Comparison of ENCODE assay signal across 19 cellular contexts in the genomic region with DNA sequence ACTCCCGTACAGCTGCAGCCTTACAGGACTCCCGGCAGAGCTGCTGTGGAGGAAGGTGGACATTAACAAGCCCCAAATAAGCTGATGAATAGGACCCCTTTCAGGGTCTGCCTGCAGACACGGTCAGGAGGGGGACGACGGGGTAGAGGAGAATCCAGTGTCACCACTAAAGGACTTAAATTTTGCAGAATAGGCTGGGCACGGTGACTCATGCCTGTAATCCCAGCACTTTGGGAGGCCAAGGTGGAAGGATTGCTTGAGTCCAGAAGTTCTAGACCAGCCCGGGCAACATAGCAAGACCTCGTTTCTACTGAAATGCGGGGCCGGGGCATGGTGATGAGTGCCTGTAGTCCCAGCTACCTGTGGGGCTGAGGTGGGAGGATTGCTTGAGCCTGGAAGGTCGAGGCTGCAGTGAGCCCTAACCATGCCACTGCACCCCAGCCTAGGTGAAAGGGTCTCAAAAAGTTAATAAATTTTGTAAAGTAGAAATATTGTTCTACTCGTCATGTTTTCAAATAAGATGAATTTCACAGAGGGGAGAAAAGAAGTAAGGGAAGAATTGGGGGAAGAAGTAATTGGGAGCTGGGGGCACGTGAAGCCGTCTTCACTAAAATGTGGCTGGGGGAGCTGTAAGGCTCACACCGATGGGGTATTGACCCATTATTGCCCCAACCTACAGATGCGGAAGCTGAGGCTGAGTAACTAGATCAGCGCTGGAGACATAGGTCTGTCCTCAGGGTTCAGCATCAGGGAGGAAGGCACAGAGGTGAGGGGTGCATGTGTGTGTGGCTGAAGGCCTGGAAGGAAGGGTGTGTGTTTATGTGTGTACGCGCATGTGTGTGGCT. TPM values are rescaled to one million over a fixed set of nuclear protein-coding genes. Genes with fewer than 3 reads are reported as not detected.
A peak's percentile ranks its signal among the peaks of the same experiment; 100 is the strongest.
DNase-seq lines count a peak whose midpoint lies in the region; ATAC-seq, FAIRE-seq and TF ChIP-seq lines count a peak whose summit lies in the region.
"Had no signal": no experiment of that assay in that cellular context is flagged by ENCODE, and none has a peak within 500 bp of the region (broad histone marks: within the 10 kb centered on the region; RNA-seq: fewer than 3 reads in every experiment).

No MANE protein-coding gene starts in this region.

- H3K27ac ChIP-seq in mammary epithelial cell (ENCODE audit: insufficient read depth, low read depth, low read length) (no peak overlapping the region), lower lobe of right lung (no peak overlapping the region)
- H3K27ac ChIP-seq: ovary, vagina, VCaP had no signal

- POLR2A ChIA-PET in MCF 10A (lab: Yijun Ruan, JAX): interaction anchor here (1.3 kb wide), 1 partner anchor 14 kb away, joined by 3 read pairs; no protein-coding TSS in a partner anchor

- TF ChIP-seq CTCF in mammary epithelial cell (conservative IDR thresholded peaks at IDR 0.05 in 1 of 2, IDR thresholded peaks at IDR 0.05 in 1 of 2; ENCODE audit: extremely low read depth in 1 of 2, insufficient read depth in 1 of 2, low read depth in 1 of 2, low read length in 2 of 2): no peak
- TF ChIP-seq CTCF in MCF 10A (IDR thresholded peaks at IDR 0.05; ENCODE audit: unreplicated experiment): no peak
- no peak for TF ChIP-seq CTCF in lower lobe of right lung (IDR thresholded peaks at IDR 0.05)

- no peak for FAIRE-seq in HTR-8/SVneo (lab: Jason Lieb, UNC)
- FAIRE-seq: colon, GM18507 had no signal

- no peak for ATAC-seq in activated T-helper 17 cell treated with anti-CD3 and anti-CD28 coated beads, Interleukin-2, amount 50 U/mL, for 72 hours (replicated peaks)
- ATAC-seq in lower lobe of right lung: no peak
- ATAC-seq in stimulated activated naive B cell treated with anti-CD40 and anti-IgM and Interleukin-4, amounts not matched to agents 10 μg/mL and 1 μg/mL and 100 μg/mL, for 72 hours (replicated peaks): no peak

- dilution Hi-C loops in mammary epithelial cell (cut with HindIII; ENCODE audit: low sequenced_read_pairs): loop anchor here (5.0 kb wide), 1 partner anchor 40 kb away; no protein-coding TSS in a partner anchor

- BruUV-seq in mammary epithelial cell (replicated peaks; lab: Mats Ljungman, UMichigan) (no TSS peak), MCF 10A (replicated peaks; lab: Mats Ljungman, UMichigan) (no TSS peak)

- H3K4me1 ChIP-seq in mammary epithelial cell (ENCODE audit: insufficient read depth, low read length) (peaks cover 9% of the 10 kb centered on the region), lower lobe of right lung (peaks cover 12% of the 10 kb centered on the region)

- no peak overlapping the region for H2AFZ ChIP-seq in mammary epithelial cell (ENCODE audit: low read depth, low read length)

- H3K4me1 Mint-ChIP-seq in MCF 10A (ENCODE audit: insufficient read depth, unreplicated experiment): peaks cover 23% of the 10 kb centered on the region
- H3K4me1 Mint-ChIP-seq in activated T-helper 17 cell treated with anti-CD3 and anti-CD28 coated beads, Interleukin-2, amount 50 U/mL, for 72 hours: peaks cover 15% of the 10 kb centered on the region
- peaks cover 36 to 61% of the 10 kb centered on the region in 2 donors for H3K4me1 Mint-ChIP-seq in stimulated activated naive B cell treated with anti-CD40 and anti-IgM and Interleukin-4, amounts not matched to agents 10 μg/mL and 1 μg/mL and 100 μg/mL, for 72 hours

- H3K27me3 ChIP-seq in mammary epithelial cell (ENCODE audit: insufficient read depth, low read length) (no peaks in the 10 kb centered on the region), lower lobe of right lung (ENCODE audit: low read depth) (peaks cover 13% of the 10 kb centered on the region)
- H3K27me3 ChIP-seq: ovary, vagina had no signal

- no peak overlapping the region for H3K9ac ChIP-seq in mammary epithelial cell (ENCODE audit: insufficient read depth, low read length)

- peaks cover 19% of the 10 kb centered on the region for H3K36me3 Mint-ChIP-seq in MCF 10A (ENCODE audit: insufficient read depth, unreplicated experiment)
- H3K36me3 Mint-ChIP-seq in activated T-helper 17 cell treated with anti-CD3 and anti-CD28 coated beads, Interleukin-2, amount 50 U/mL, for 72 hours (ENCODE audit: low read depth): peaks cover 26% of the 10 kb centered on the region
- H3K36me3 Mint-ChIP-seq in stimulated activated naive B cell treated with anti-CD40 and anti-IgM and Interleukin-4, amounts not matched to agents 10 μg/mL and 1 μg/mL and 100 μg/mL, for 72 hours: peaks cover 32 to 41% of the 10 kb centered on the region in 2 donors

- H3K9me3 ChIP-seq in mammary epithelial cell (replicated peaks; ENCODE audit: insufficient read depth, low read length) (no peaks in the 10 kb centered on the region), lower lobe of right lung (no peaks in the 10 kb centered on the region)
- H3K9me3 ChIP-seq: ovary, vagina had no signal

- intact Hi-C loops in mammary epithelial cell (cut with micrococcal nuclease): no loop called here
- intact Hi-C loops in MCF 10A (cut with micrococcal nuclease): loop anchor here (10.0 kb wide), 1 partner anchor 248 kb away; no protein-coding TSS in a partner anchor
- intact Hi-C loops in lower lobe of right lung (cut with DNase I): no loop called here

- DNase-seq in mammary epithelial cell: no peak
- DNase-seq in MCF 10A (ENCODE audit: unreplicated experiment): no peak
- peak; percentile 20 for DNase-seq in lower lobe of right lung
- no peak for DNase-seq in stimulated activated naive B cell treated with anti-CD40 and anti-IgM and Interleukin-4, amounts not matched to agents 10 μg/mL and 1 μg/mL and 100 μg/mL, for 72 hours
- DNase-seq in HTR-8/SVneo (ENCODE audit: insufficient read length, low spot score): no peak
- no peak for DNase-seq in NCI-H524 (lab: John Stamatoyannopoulos, UW)
- DNase-seq in AG20443 (ENCODE audit: low spot score): no peak
- DNase-seq: activated effector memory CD4-positive, alpha-beta T cell treated with anti-CD3 and anti-CD28 coated beads, Interleukin-2, amount 50 U/mL, for 16 hours; anterior cingulate cortex; NCI-H187 treated with DMSO at 0.1 percent for 48 hours; NCI-H510A treated with DMSO at 0.1 percent for 48 hours had no signal

- H3K9me3 Mint-ChIP-seq in MCF 10A (ENCODE audit: unreplicated experiment): no peaks in the 10 kb centered on the region
- no peaks in the 10 kb centered on the region for H3K9me3 Mint-ChIP-seq in activated T-helper 17 cell treated with anti-CD3 and anti-CD28 coated beads, Interleukin-2, amount 50 U/mL, for 72 hours
- no peaks in the 10 kb centered on the region for H3K9me3 Mint-ChIP-seq in stimulated activated naive B cell treated with anti-CD40 and anti-IgM and Interleukin-4, amounts not matched to agents 10 μg/mL and 1 μg/mL and 100 μg/mL, for 72 hours
- H3K9me3 Mint-ChIP-seq: memory B cell had no signal

- no peaks in the 10 kb centered on the region for H3K79me2 ChIP-seq in mammary epithelial cell (ENCODE audit: insufficient read depth, low read length)

- CTCF ChIA-PET in mammary epithelial cell (lab: Charles Lee; ENCODE audit: low non-redundant PET) (no interaction called here), MCF 10A (lab: Yijun Ruan, JAX) (interaction anchor here (0.6 to 7.8 kb wide), 6 partner anchors 7 to 318 kb away, joined by 3 to 56 read pairs (median 4); a partner anchor contains a TSS)

- WGBS in mammary epithelial cell (ENCODE audit: low coverage, missing lambda C conversion rate): 61% methylated on average over 18 of the region's 19 CpGs

- H3K36me3 ChIP-seq in mammary epithelial cell (ENCODE audit: insufficient read depth, low read length) (peaks cover 7% of the 10 kb centered on the region), lower lobe of right lung (peaks cover 27% of the 10 kb centered on the region)
- H3K36me3 ChIP-seq: ovary had no signal

- H3K4me3 ChIP-seq in mammary epithelial cell (replicated peaks in 1 of 3; ENCODE audit: insufficient read depth in 1 of 3, low read depth in 2 of 3, low read length in 3 of 3) (no peak overlapping the region), lower lobe of right lung (no peak overlapping the region)
- H3K4me3 ChIP-seq: ovary, vagina had no signal

- H3K4me3 Mint-ChIP-seq in MCF 10A (ENCODE audit: unreplicated experiment): no peak overlapping the region
- no peak overlapping the region for H3K4me3 Mint-ChIP-seq in activated T-helper 17 cell treated with anti-CD3 and anti-CD28 coated beads, Interleukin-2, amount 50 U/mL, for 72 hours
- H3K4me3 Mint-ChIP-seq in stimulated activated naive B cell treated with anti-CD40 and anti-IgM and Interleukin-4, amounts not matched to agents 10 μg/mL and 1 μg/mL and 100 μg/mL, for 72 hours: peak overlapping the region in 1 of 2 donors; percentile 38
- H3K4me3 Mint-ChIP-seq: memory B cell had no signal

- no peaks in the 10 kb centered on the region for H3K27me3 Mint-ChIP-seq in MCF 10A (ENCODE audit: insufficient read depth, unreplicated experiment)
- no peaks in the 10 kb centered on the region for H3K27me3 Mint-ChIP-seq in activated T-helper 17 cell treated with anti-CD3 and anti-CD28 coated beads, Interleukin-2, amount 50 U/mL, for 72 hours
- peaks cover 6 to 10% of the 10 kb centered on the region in 2 donors for H3K27me3 Mint-ChIP-seq in stimulated activated naive B cell treated with anti-CD40 and anti-IgM and Interleukin-4, amounts not matched to agents 10 μg/mL and 1 μg/mL and 100 μg/mL, for 72 hours

- peak overlapping the region; percentile 49 for H3K4me2 ChIP-seq in mammary epithelial cell (ENCODE audit: insufficient read depth, low read depth, low read length)

- H3K27ac Mint-ChIP-seq in MCF 10A (ENCODE audit: low read depth, unreplicated experiment): no peak overlapping the region
- peak overlapping the region; percentile 82 for H3K27ac Mint-ChIP-seq in activated T-helper 17 cell treated with anti-CD3 and anti-CD28 coated beads, Interleukin-2, amount 50 U/mL, for 72 hours
- peak overlapping the region; percentile 70 for H3K27ac Mint-ChIP-seq in stimulated activated naive B cell treated with anti-CD40 and anti-IgM and Interleukin-4, amounts not matched to agents 10 μg/mL and 1 μg/mL and 100 μg/mL, for 72 hours

- no peaks in the 10 kb centered on the region for H4K20me1 ChIP-seq in mammary epithelial cell (ENCODE audit: insufficient read depth, low read length)

- in situ Hi-C loops in mammary epithelial cell (cut with MboI; ENCODE audit: low sequenced_read_pairs in 2 of 2): loop anchor here in 1 of 2 donors (10.0 to 25.0 kb wide), 2 partner anchors 232 to 325 kb away; no protein-coding TSS in a partner anchor

RNA-seq across cellular contexts. Expression of a gene that starts 4.7 kb away (rescaled TPM):
- total RNA-seq in mammary epithelial cell (not detected), MCF 10A (2022) (not detected in 2 replicates), lower lobe of right lung (not detected)
- polyA plus RNA-seq in mammary epithelial cell: not detected
- polyA minus RNA-seq in mammary epithelial cell: not detected
- not detected for total RNA-seq in activated T-helper 17 cell treated with anti-CD3 and anti-CD28 coated beads, Interleukin-2, amount 50 U/mL, for 72 hours
- total RNA-seq: M059J, ovary, vagina had no signal
- polyA plus RNA-seq: ovary had no signal

RNA-seq across cellular contexts. Expression of a gene that starts 18.0 kb away (rescaled TPM):
- total RNA-seq in mammary epithelial cell: 10 to 100 TPM; 50.2 to 51.7 TPM
- 64.3 TPM for polyA plus RNA-seq in mammary epithelial cell
- polyA minus RNA-seq in mammary epithelial cell: 37.8 TPM
- 23.9 and 27.8 TPM in 2 replicates for total RNA-seq in MCF 10A (2022)
- total RNA-seq in activated T-helper 17 cell treated with anti-CD3 and anti-CD28 coated beads, Interleukin-2, amount 50 U/mL, for 72 hours: 100 to 1,000 TPM in 1 of 2 donors, 10 to 100 TPM in 1; 98.6 to 115 TPM
- total RNA-seq in lower lobe of right lung: 89.0 TPM
